ENCODE assay signal across 22 cellular contexts in genomic region chr16:11462861-11463260, GRCh38.
"Had no signal": no experiment of that assay in that cellular context is flagged by ENCODE, and none has a peak within 500 bp of the region (broad histone marks: within the 10 kb centered on the region; RNA-seq: fewer than 3 reads in every experiment).

No MANE protein-coding gene starts in this region.

- H3K27me3 Mint-ChIP-seq: effector memory CD8-positive, alpha-beta T cell had no signal

- H3K9me3 ChIP-seq: colonic mucosa, esophagus muscularis mucosa, gastroesophageal sphincter, heart left ventricle, left ventricle myocardium inferior, lower lobe of right lung had no signal

- H3K4me2 ChIP-seq: hepatocyte had no signal

- H3K27ac Mint-ChIP-seq: dendritic cell treated with granulocyte-macrophage colony-stimulating factor and Interleukin-4, amounts not matched to agents 40 ng/mL and 50 ng/mL, for 4 days; effector memory CD8-positive, alpha-beta T cell had no signal

- H3K4me1 Mint-ChIP-seq: immature natural killer cell had no signal

- H3K4me1 ChIP-seq: colonic mucosa, esophagus muscularis mucosa, foreskin keratinocyte, gastroesophageal sphincter, heart left ventricle, left ventricle myocardium inferior, lower lobe of right lung had no signal

- H3K9me3 Mint-ChIP-seq: dendritic cell treated with granulocyte-macrophage colony-stimulating factor and Interleukin-4, amounts not matched to agents 40 ng/mL and 50 ng/mL, for 4 days; effector memory CD8-positive, alpha-beta T cell; immature natural killer cell had no signal

- H3K27ac ChIP-seq: colonic mucosa, esophagus muscularis mucosa, foreskin keratinocyte, gastroesophageal sphincter, heart left ventricle, hepatocyte, left ventricle myocardium inferior, lower lobe of right lung had no signal

- H3K36me3 ChIP-seq: colonic mucosa, esophagus muscularis mucosa, gastroesophageal sphincter, heart left ventricle, left ventricle myocardium inferior, lower lobe of right lung had no signal

- H3K4me3 ChIP-seq: colonic mucosa, esophagus muscularis mucosa, gastroesophageal sphincter, heart left ventricle, hepatocyte, left ventricle myocardium inferior, lower lobe of right lung had no signal

- H2AFZ ChIP-seq: hepatocyte had no signal

- ATAC-seq: effector memory CD8-positive, alpha-beta T cell; foreskin keratinocyte; gastroesophageal sphincter; heart left ventricle; left colon; left lobe of liver; lower lobe of right lung had no signal

- H3K27me3 ChIP-seq: colonic mucosa, esophagus muscularis mucosa, foreskin keratinocyte, gastroesophageal sphincter, heart left ventricle, hepatocyte had no signal

- H3K4me3 Mint-ChIP-seq: dendritic cell treated with granulocyte-macrophage colony-stimulating factor and Interleukin-4, amounts not matched to agents 40 ng/mL and 50 ng/mL, for 4 days; effector memory CD8-positive, alpha-beta T cell; immature natural killer cell had no signal

- DNase-seq: cerebellar nuclear complex; colonic mucosa; cortex of kidney; effector CD8-positive, alpha-beta T cell; effector memory CD8-positive, alpha-beta T cell; foreskin keratinocyte; hypothalamus; immature natural killer cell; islet precursor cell; kidney; kidney glomerular epithelial cell; left colon; left ventricle myocardium inferior; lower lobe of right lung; mesendoderm; midbrain had no signal
